8 cellular contexts compared by ENCODE assay signal in the genomic region with DNA sequence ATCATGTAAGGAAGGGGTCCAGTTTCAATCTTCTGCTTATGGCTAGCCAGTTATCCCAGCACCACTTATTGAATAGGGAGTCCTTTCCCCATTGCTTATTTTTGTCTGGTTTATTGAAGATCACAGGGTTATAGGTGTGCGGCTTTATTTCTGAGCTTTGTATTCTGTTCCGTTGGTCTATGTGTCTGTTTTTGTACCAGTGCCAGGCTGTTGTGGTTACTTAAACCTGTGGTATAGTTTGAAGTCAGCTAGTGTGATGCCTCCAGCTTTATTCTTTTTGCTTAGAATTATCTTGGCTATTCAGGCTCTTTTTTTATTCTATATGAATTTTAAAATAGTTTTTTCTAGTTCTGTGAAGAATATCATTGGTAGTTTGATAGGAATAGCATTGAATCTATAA.
A peak's percentile ranks its signal among the peaks of the same experiment; 100 is the strongest.
DNase-seq lines count a peak whose midpoint lies in the region; ATAC-seq and TF ChIP-seq lines count a peak whose summit lies in the region.
"Not testable (repeated sequence)": the region's sequence is repeated elsewhere in the genome, so short reads cannot be mapped to it uniquely, and the experiment has no call there.

No MANE protein-coding gene starts in this region.

- POLR2A ChIA-PET in CD4-positive, alpha-beta memory T cell (lab: Charles Lee; ENCODE audit: partially characterized antibody); CD8-positive, alpha-beta T cell (lab: Charles Lee): not testable (repeated sequence)
- POLR2A ChIA-PET in naive thymus-derived CD8-positive, alpha-beta T cell (lab: Charles Lee) = interaction anchor here (1.1 kb wide), 1 partner anchor 49 kb away, joined by 3 read pairs; no protein-coding TSS in a partner anchor

- not testable (repeated sequence) for H3K4me3 ChIP-seq in CD4-positive, alpha-beta memory T cell (ENCODE audit: low read length in 2 of 2); CD8-positive, alpha-beta T cell (ENCODE audit: low read depth, low read length); DND-41 (ENCODE audit: low read depth in 1 of 2, low read length in 2 of 2); Jurkat, Clone E6-1 (ENCODE audit: low read length)

- not testable (repeated sequence) for H3K9ac ChIP-seq in DND-41 (ENCODE audit: low read depth, low read length)

- H4K20me1 ChIP-seq in DND-41 (ENCODE audit: insufficient read depth, low read length) = not testable (repeated sequence)

- ATAC-seq in CD8-positive, alpha-beta T cell = not testable (repeated sequence)
- peak; percentile 100 for ATAC-seq in DND-41 (ENCODE audit: insufficient read depth, low read depth)
- ATAC-seq in naive thymus-derived CD8-positive, alpha-beta T cell = peak; percentile 70 to 73

- peaks cover 4 to 14% (median 6%) of the 10 kb centered on the region in 4 donors for H3K4me1 Mint-ChIP-seq in CD4-positive, alpha-beta memory T cell
- H3K4me1 Mint-ChIP-seq in CD8-positive, alpha-beta T cell (ENCODE audit: low read depth) = peaks cover 11% of the 10 kb centered on the region
- H3K4me1 Mint-ChIP-seq in naive thymus-derived CD8-positive, alpha-beta T cell = peaks cover 6 to 22% (median 14%) of the 10 kb centered on the region in 4 donors

- peak; percentile 17 to 33 (median 24) for DNase-seq in CD4-positive, alpha-beta memory T cell
- DNase-seq in CD8-positive, alpha-beta T cell = peak in 1 of 7 experiments; percentile 17
- DNase-seq in DND-41 = peak; percentile 69
- DNase-seq in Jurkat, Clone E6-1 (ENCODE audit: low read depth, low spot score) = peak; percentile 39
- DNase-seq in M059J (ENCODE audit: low read depth) = peak; percentile 10
- peak; percentile 19 for DNase-seq in activated gamma-delta T cell treated with Interleukin-2 at 50 U/mL for 16 hours
- DNase-seq in central memory CD4-positive, alpha-beta T cell = peak; percentile 17
- peak in 7 of 10 donors; percentile 4 to 65 (median 39) for DNase-seq in naive thymus-derived CD8-positive, alpha-beta T cell

- TF ChIP-seq CTCF in CD8-positive, alpha-beta T cell (IDR thresholded peaks at IDR 0.05); DND-41 (IDR thresholded peaks at IDR 0.05; ENCODE audit: borderline replicate concordance, extremely low read depth, low read length, poor library complexity, severe bottlenecking): not testable (repeated sequence)

- not testable (repeated sequence) for H2AFZ ChIP-seq in DND-41 (ENCODE audit: low read depth, low read length)

- peak overlapping the region; percentile 22 for H3K4me2 ChIP-seq in DND-41 (ENCODE audit: insufficient read depth, low read length)

- CTCF ChIA-PET in CD4-positive, alpha-beta memory T cell (lab: Charles Lee; ENCODE audit: partially characterized antibody); CD8-positive, alpha-beta T cell (lab: Charles Lee): not testable (repeated sequence)

- peak overlapping the region in 1 of 7 donors; percentile 24 for H3K27ac Mint-ChIP-seq in CD4-positive, alpha-beta memory T cell
- not testable (repeated sequence) for H3K27ac Mint-ChIP-seq in CD8-positive, alpha-beta T cell; naive thymus-derived CD8-positive, alpha-beta T cell

- not testable (repeated sequence) for H3K36me3 Mint-ChIP-seq in CD4-positive, alpha-beta memory T cell; CD8-positive, alpha-beta T cell
- H3K36me3 Mint-ChIP-seq in naive thymus-derived CD8-positive, alpha-beta T cell = peaks cover 0 to 24% (median 6%) of the 10 kb centered on the region in 3 donors

- H3K27me3 ChIP-seq in CD4-positive, alpha-beta memory T cell (ENCODE audit: insufficient read depth, low read length); CD8-positive, alpha-beta T cell (ENCODE audit: insufficient read depth, low read length); DND-41 (ENCODE audit: insufficient read depth, low read length, poor library complexity): not testable (repeated sequence)

- not testable (repeated sequence) for H3K27me3 Mint-ChIP-seq in CD4-positive, alpha-beta memory T cell; CD8-positive, alpha-beta T cell (ENCODE audit: low read depth); naive thymus-derived CD8-positive, alpha-beta T cell

- H3K27ac ChIP-seq in CD4-positive, alpha-beta memory T cell (ENCODE audit: low read depth, low read length); CD8-positive, alpha-beta T cell (ENCODE audit: low read depth, low read length): not testable (repeated sequence)
- H3K27ac ChIP-seq in DND-41 (ENCODE audit: low read length) = peak overlapping the region; percentile 72

- H3K36me3 ChIP-seq in CD4-positive, alpha-beta memory T cell (ENCODE audit: insufficient read depth, low read length); CD8-positive, alpha-beta T cell (ENCODE audit: insufficient read depth, low read length); DND-41 (ENCODE audit: insufficient read depth, low read length): not testable (repeated sequence)

- not testable (repeated sequence) for H3K4me1 ChIP-seq in CD4-positive, alpha-beta memory T cell (ENCODE audit: insufficient read depth, low read length)
- H3K4me1 ChIP-seq in CD8-positive, alpha-beta T cell (ENCODE audit: insufficient read depth, low read length) = peaks cover 11% of the 10 kb centered on the region
- peaks cover 27% of the 10 kb centered on the region for H3K4me1 ChIP-seq in DND-41 (ENCODE audit: insufficient read depth, low read length)

- intact Hi-C loops in CD4-positive, alpha-beta memory T cell (cut with micrococcal nuclease) = not testable (repeated sequence)
- intact Hi-C loops in CD8-positive, alpha-beta T cell (cut with DNase I, micrococcal nuclease) = loop anchor here in 1 of 2 experiments (10.0 kb wide), 1 partner anchor 1573 kb away; the partner anchor contains the start of gene ATP6AP2

- peak overlapping the region in 1 of 8 donors; percentile 22 for H3K4me3 Mint-ChIP-seq in CD4-positive, alpha-beta memory T cell
- peak overlapping the region; percentile 16 for H3K4me3 Mint-ChIP-seq in CD8-positive, alpha-beta T cell
- peak overlapping the region in 2 of 10 donors; percentile 35 to 60 for H3K4me3 Mint-ChIP-seq in naive thymus-derived CD8-positive, alpha-beta T cell

- H3K79me2 ChIP-seq in DND-41 (ENCODE audit: insufficient read depth, low read length) = not testable (repeated sequence)

- peaks cover 0 to 32% (median 24%) of the 10 kb centered on the region in 8 donors for H3K9me3 Mint-ChIP-seq in CD4-positive, alpha-beta memory T cell
- H3K9me3 Mint-ChIP-seq in CD8-positive, alpha-beta T cell = peaks cover 11% of the 10 kb centered on the region
- peaks cover 0 to 33% (median 5%) of the 10 kb centered on the region in 9 donors for H3K9me3 Mint-ChIP-seq in naive thymus-derived CD8-positive, alpha-beta T cell

- H3K9me3 ChIP-seq in CD4-positive, alpha-beta memory T cell (ENCODE audit: control insufficient read depth in 1 of 2, low read length in 2 of 2); CD8-positive, alpha-beta T cell (ENCODE audit: low read length): not testable (repeated sequence)
- H3K9me3 ChIP-seq in DND-41 (ENCODE audit: insufficient read depth, low read length, severe bottlenecking) = peaks cover 14% of the 10 kb centered on the region
